In the genomic region with DNA sequence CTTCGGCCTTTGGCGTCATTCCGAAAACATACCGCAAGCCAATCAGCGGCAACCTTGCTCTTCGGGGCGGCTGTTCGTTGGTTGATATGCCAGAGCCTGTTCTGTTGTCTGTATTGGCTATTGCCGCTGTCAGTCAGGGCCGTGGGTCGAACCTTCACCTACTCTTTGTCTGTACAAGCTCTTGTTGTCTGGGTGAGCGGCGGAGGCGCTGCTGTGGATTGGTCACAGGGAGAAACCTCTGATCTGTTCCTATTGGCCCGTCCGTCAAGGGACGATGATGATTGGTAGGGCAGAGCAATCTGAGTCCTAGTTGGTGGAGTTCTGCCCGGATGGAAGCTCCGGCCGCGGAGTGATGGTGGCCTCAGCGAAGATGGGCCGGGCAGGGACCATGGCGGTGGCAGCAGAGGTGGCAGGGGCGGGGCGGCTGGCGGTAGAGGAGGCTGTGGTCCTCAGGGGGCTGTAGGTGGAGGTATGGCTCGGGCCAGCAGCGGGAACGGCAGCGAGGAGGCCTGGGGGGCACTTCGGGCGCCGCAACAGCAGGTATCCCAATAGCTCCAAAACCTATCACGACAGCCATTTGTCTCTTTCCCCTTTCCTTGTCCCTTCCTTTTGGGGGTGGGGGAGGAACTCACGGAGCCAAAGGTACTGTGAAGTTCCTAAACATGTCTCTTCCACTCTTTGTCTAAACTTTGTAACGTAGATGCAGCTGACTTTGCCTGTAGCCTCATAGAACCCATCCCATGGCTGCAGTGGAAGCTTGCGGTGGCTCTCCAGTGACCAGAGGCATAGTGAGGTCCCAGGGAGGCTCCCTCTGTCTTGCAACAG, we compare ENCODE assay signal across 8 cellular contexts. TPM values are rescaled to one million over a fixed set of nuclear protein-coding genes. Genes with fewer than 3 reads are reported as not detected.
DNase-seq lines count a peak whose midpoint lies in the region; ATAC-seq and TF ChIP-seq lines count a peak whose summit lies in the region.

A gene (plus strand): TSS at position 307 of the 825 bp plus-strand sequence. CDS start 165 bp downstream, at position 472.

- H3K4me1 ChIP-seq in Karpas-422 (ENCODE audit: low read length) (peaks cover 41% of the 10 kb centered on the region), esophagus muscularis mucosa (peaks cover 32 to 44% (median 43%) of the 10 kb centered on the region in 4 donors), muscle layer of duodenum (ENCODE audit: control insufficient read depth in 1 of 2, insufficient read depth in 2 of 2, low read length in 2 of 2) (peaks cover 21 to 33% of the 10 kb centered on the region in 2 donors)

- H3K36me3 ChIP-seq in Karpas-422 (ENCODE audit: insufficient read depth, low read length) (peaks cover 12% of the 10 kb centered on the region), esophagus muscularis mucosa (peaks cover 14 to 26% (median 23%) of the 10 kb centered on the region in 4 donors), muscle layer of duodenum (ENCODE audit: control insufficient read depth in 1 of 2, insufficient read depth in 2 of 2, low read length in 2 of 2) (peaks cover 8 to 19% of the 10 kb centered on the region in 2 donors)

- no peak for TF ChIP-seq POLR2A in esophagus muscularis mucosa (IDR thresholded peaks at IDR 0.05; ENCODE audit: low read depth)

- DNase-seq in DMS53 treated with DMSO at 0.1 percent for 48 hours (lab: John Stamatoyannopoulos, UW; ENCODE audit: unreplicated experiment) (peak; percentile 99), Karpas-422 (peak; percentile 100), RKO (ENCODE audit: low spot score) (peak; percentile 100), activated T-helper 1 cell treated with Interleukin-2 at 50 U/mL for 16 hours (ENCODE audit: low read depth) (peak; percentile 97), esophagus muscularis mucosa (ENCODE audit: extremely low spot score) (peak; percentile 100)
- DNase-seq in stimulated activated CD8-positive, alpha-beta memory T cell treated with anti-CD3 and anti-CD28 coated beads, Interleukin-7, amount 100 ng/mL, for 4 hours (ENCODE audit: low read depth in 2 of 2): peak; percentile 98 to 100

- H3K4me3 ChIP-seq in Karpas-422 (ENCODE audit: low read length) (peak within 1 kb of the TSS; percentile 89), esophagus muscularis mucosa (peak within 1 kb of the TSS; percentile 68 to 85 (median 74)), muscle layer of duodenum (ENCODE audit: low read depth in 1 of 2, low read length in 2 of 2) (peak within 1 kb of the TSS; percentile 88 to 98)

- peak in 1 of 3 experiments; percentile 42 for TF ChIP-seq CTCF in esophagus muscularis mucosa (IDR thresholded peaks at IDR 0.05)

- H3K9me3 ChIP-seq in Karpas-422 (ENCODE audit: low read length) (no peaks in the 10 kb centered on the region), esophagus muscularis mucosa (no peaks in the 10 kb centered on the region), muscle layer of duodenum (ENCODE audit: control insufficient read depth in 1 of 2, low read length in 2 of 2) (no peaks in the 10 kb centered on the region)

- H3K27ac ChIP-seq in Karpas-422 (ENCODE audit: low read length) (peak within 1 kb of the TSS; percentile 91), esophagus muscularis mucosa (replicated peaks in 1 of 4) (peak within 1 kb of the TSS; percentile 91 to 98 (median 96)), muscle layer of duodenum (ENCODE audit: low read length) (peak within 1 kb of the TSS; percentile 87)

- H4K20me1 ChIP-seq in Karpas-422 (ENCODE audit: insufficient read depth, low read depth, low read length): 0 out of 2 replicates have a peak, but pooled peaks cover 4% of the 10 kb centered on the region

- ATAC-seq in GM21825 (IDR thresholded peaks at IDR 0.05; ENCODE audit: unreplicated experiment): peak; percentile 79

- peaks cover 32% of the 10 kb centered on the region for H3K79me2 ChIP-seq in Karpas-422 (ENCODE audit: low read length)

- H3K9ac ChIP-seq in Karpas-422 (ENCODE audit: low read length): peak within 1 kb of the TSS; percentile 94

- 2% methylated on average over 9 of the region's 38 CpGs for WGBS in esophagus muscularis mucosa

- H3K9me2 ChIP-seq in Karpas-422 (replicated peaks; ENCODE audit: insufficient read depth, low read length): no peaks in the 10 kb centered on the region

- H2AFZ ChIP-seq in Karpas-422 (ENCODE audit: low read length): peak within 1 kb of the TSS; percentile 72; the same call in 1 of the 2 replicates

- H3K4me2 ChIP-seq in Karpas-422 (ENCODE audit: low read depth, low read length, poor library complexity, severe bottlenecking): peak within 1 kb of the TSS; percentile 94

- TF ChIP-seq EP300 in esophagus muscularis mucosa (IDR thresholded peaks at IDR 0.05): no peak

- no peaks in the 10 kb centered on the region for H3K27me3 ChIP-seq in Karpas-422 (ENCODE audit: low read length)
- H3K27me3 ChIP-seq in esophagus muscularis mucosa: no peaks in the 10 kb centered on the region
- no peaks in the 10 kb centered on the region for H3K27me3 ChIP-seq in muscle layer of duodenum (ENCODE audit: low read depth, low read length)

- intact Hi-C loops in esophagus muscularis mucosa (cut with DNase I): no loop called here

RNA-seq across cellular contexts. Expression of the gene that starts here (rescaled TPM):
- 124 and 149 TPM in 2 replicates for total RNA-seq in Karpas-422 (2014; rRNA removed; shearing (Covaris generic); ENCODE audit: low replicate concordance)
- total RNA-seq in esophagus muscularis mucosa: 10 to 100 TPM; 40.0 to 56.4 (median 47.2) TPM

Comparison
In these comparisons a context has a peak if more than half of its experiments do, and no peak if none do; other contexts are left out.
1. Peak in every context shown above with its lines: DNase-seq, ATAC-seq, H3K4me3 ChIP-seq and H3K27ac ChIP-seq.